In genomic region chr22:20604776-20605221, GRCh38 we compare ENCODE assay signal across 18 cellular contexts.
"Had no signal": no experiment of that assay in that cellular context is flagged by ENCODE, and none has a peak within 500 bp of the region (broad histone marks: within the 10 kb centered on the region; RNA-seq: fewer than 3 reads in every experiment).

No MANE protein-coding gene starts in this region.

- H3K9me3 ChIP-seq: esophagus squamous epithelium, prostate gland, suprapubic skin had no signal

- DNase-seq: activated B cell treated with CpG ODN at 0.5 μM for 24 hours; activated CD4-positive, alpha-beta T cell treated with anti-CD3 and anti-CD28 coated beads for 48 hours; activated CD8-positive, alpha-beta memory T cell treated with anti-CD3 and anti-CD28 coated beads for 24 hours; activated naive CD8-positive, alpha-beta T cell treated with anti-CD3 and anti-CD28 coated beads for 36 hours; amygdala; central memory CD4-positive, alpha-beta T cell; effector CD8-positive, alpha-beta T cell; esophagus squamous epithelium; glutamatergic neuron; mesendoderm; nephron progenitor cell; right cardiac atrium; T-helper 1 cell had no signal

- H3K4me2 ChIP-seq: smooth muscle cell had no signal

- H3K27ac ChIP-seq: coronary artery, esophagus squamous epithelium, prostate gland, suprapubic skin had no signal

- H3K36me3 ChIP-seq: esophagus squamous epithelium, prostate gland, suprapubic skin had no signal

- H3K4me3 ChIP-seq: coronary artery, esophagus squamous epithelium, prostate gland, smooth muscle cell, suprapubic skin had no signal

- H3K27me3 ChIP-seq: suprapubic skin had no signal

- FAIRE-seq: endothelial cell of umbilical vein had no signal

- H3K4me1 ChIP-seq: prostate gland had no signal
